Comparison of ENCODE assay signal across 23 cellular contexts in genomic region chr3:54355795-54356194, GRCh38.
"Had no signal": no experiment of that assay in that cellular context is flagged by ENCODE, and none has a peak within 500 bp of the region (broad histone marks: within the 10 kb centered on the region; RNA-seq: fewer than 3 reads in every experiment).

No MANE protein-coding gene starts in this region.

- H3K36me3 Mint-ChIP-seq: activated naive CD4-positive, alpha-beta T cell treated with anti-CD3 and anti-CD28 coated beads, Interleukin-2, amount 50 U/mL, for 24 hours; naive thymus-derived CD8-positive, alpha-beta T cell; stimulated activated naive B cell treated with anti-CD40 and anti-IgM and Interleukin-4, amounts not matched to agents 10 μg/mL and 1 μg/mL and 100 μg/mL, for 72 hours; T-cell; type B pancreatic cell had no signal

- H3K27ac ChIP-seq: body of pancreas, neutrophil, ovary, right lobe of liver, testis, vagina, VCaP had no signal

- FAIRE-seq: small intestine had no signal

- H3K9me3 ChIP-seq: body of pancreas, gastroesophageal sphincter, neutrophil, ovary, right lobe of liver, testis, vagina had no signal

- H3K4me3 Mint-ChIP-seq: activated CD4-positive, alpha-beta T cell treated with anti-CD3 and anti-CD28 coated beads, Interleukin-2, amount 10 ng/mL, durations not matched to agents 7 days and 5 days; activated CD8-positive, alpha-beta T cell treated with anti-CD3 and anti-CD28 coated beads for 36 hours; activated naive CD4-positive, alpha-beta T cell treated with anti-CD3 and anti-CD28 coated beads, Interleukin-2, amount 50 U/mL, for 24 hours; naive thymus-derived CD8-positive, alpha-beta T cell; stimulated activated naive B cell treated with anti-CD40 and anti-IgM and Interleukin-4, amounts not matched to agents 10 μg/mL and 1 μg/mL and 100 μg/mL, for 72 hours; T-cell; T-helper 2 cell treated with Interferon-gamma antibody and Interleukin-4, amounts not matched to agents 5 μg/mL and 100 μg/mL, for 36 hours; type B pancreatic cell had no signal

- H3K36me3 ChIP-seq: gastroesophageal sphincter, neutrophil, ovary, right lobe of liver, vagina had no signal

- H3K4me3 ChIP-seq: body of pancreas, gastroesophageal sphincter, ovary, right lobe of liver, testis, vagina had no signal

- H3K27me3 ChIP-seq: body of pancreas, gastroesophageal sphincter, neutrophil, ovary, right lobe of liver, testis, vagina had no signal

- H3K4me1 Mint-ChIP-seq: activated CD4-positive, alpha-beta T cell treated with anti-CD3 and anti-CD28 coated beads, Interleukin-2, amount 10 ng/mL, durations not matched to agents 7 days and 5 days; activated naive CD4-positive, alpha-beta T cell treated with anti-CD3 and anti-CD28 coated beads, Interleukin-2, amount 50 U/mL, for 24 hours; naive thymus-derived CD8-positive, alpha-beta T cell; stimulated activated naive B cell treated with anti-CD40 and anti-IgM and Interleukin-4, amounts not matched to agents 10 μg/mL and 1 μg/mL and 100 μg/mL, for 72 hours; T-cell had no signal

- DNase-seq: activated CD4-positive, alpha-beta T cell treated with anti-CD3 and anti-CD28 coated beads, Interleukin-2, amount 10 ng/mL, durations not matched to agents 7 days and 5 days; activated CD8-positive, alpha-beta T cell treated with anti-CD3 and anti-CD28 coated beads for 36 hours; activated gamma-delta T cell treated with Interleukin-2 at 50 U/mL for 16 hours; effector CD4-positive, alpha-beta T cell; erythroblast; left colon; naive thymus-derived CD8-positive, alpha-beta T cell; small intestine; stimulated activated CD8-positive, alpha-beta memory T cell treated with anti-CD3 and anti-CD28 coated beads, Interleukin-4, amount 100 ng/mL, for 48 hours; stimulated activated naive B cell treated with anti-CD40 and anti-IgM and Interleukin-4, amounts not matched to agents 10 μg/mL and 1 μg/mL and 100 μg/mL, for 72 hours; T-cell had no signal

- H3K27me3 Mint-ChIP-seq: activated CD4-positive, alpha-beta T cell treated with anti-CD3 and anti-CD28 coated beads, Interleukin-2, amount 10 ng/mL, durations not matched to agents 7 days and 5 days; activated CD8-positive, alpha-beta T cell treated with anti-CD3 and anti-CD28 coated beads for 36 hours; activated naive CD4-positive, alpha-beta T cell treated with anti-CD3 and anti-CD28 coated beads, Interleukin-2, amount 50 U/mL, for 24 hours; stimulated activated naive B cell treated with anti-CD40 and anti-IgM and Interleukin-4, amounts not matched to agents 10 μg/mL and 1 μg/mL and 100 μg/mL, for 72 hours; type B pancreatic cell had no signal

- H3K9me3 Mint-ChIP-seq: activated CD4-positive, alpha-beta T cell treated with anti-CD3 and anti-CD28 coated beads, Interleukin-2, amount 10 ng/mL, durations not matched to agents 7 days and 5 days; activated CD8-positive, alpha-beta T cell treated with anti-CD3 and anti-CD28 coated beads for 36 hours; activated naive CD4-positive, alpha-beta T cell treated with anti-CD3 and anti-CD28 coated beads, Interleukin-2, amount 50 U/mL, for 24 hours; stimulated activated naive B cell treated with anti-CD40 and anti-IgM and Interleukin-4, amounts not matched to agents 10 μg/mL and 1 μg/mL and 100 μg/mL, for 72 hours; T-helper 2 cell treated with Interferon-gamma antibody and Interleukin-4, amounts not matched to agents 5 μg/mL and 100 μg/mL, for 36 hours; type B pancreatic cell had no signal

- ATAC-seq: activated CD4-positive, CD25-positive, alpha-beta regulatory T cell treated with anti-CD3 and anti-CD28 coated beads, Interleukin-2, amount 50 U/mL, for 24 hours; activated CD8-positive, alpha-beta T cell treated with anti-CD3 and anti-CD28 coated beads for 36 hours; left colon; naive thymus-derived CD8-positive, alpha-beta T cell; stimulated activated naive B cell treated with anti-CD40 and anti-IgM and Interleukin-4, amounts not matched to agents 10 μg/mL and 1 μg/mL and 100 μg/mL, for 72 hours; T-cell had no signal

- H3K27ac Mint-ChIP-seq: activated CD4-positive, alpha-beta T cell treated with anti-CD3 and anti-CD28 coated beads, Interleukin-2, amount 10 ng/mL, durations not matched to agents 7 days and 5 days; activated CD8-positive, alpha-beta T cell treated with anti-CD3 and anti-CD28 coated beads for 36 hours; activated naive CD4-positive, alpha-beta T cell treated with anti-CD3 and anti-CD28 coated beads, Interleukin-2, amount 50 U/mL, for 24 hours; stimulated activated naive B cell treated with anti-CD40 and anti-IgM and Interleukin-4, amounts not matched to agents 10 μg/mL and 1 μg/mL and 100 μg/mL, for 72 hours; T-cell; T-helper 2 cell treated with Interferon-gamma antibody and Interleukin-4, amounts not matched to agents 5 μg/mL and 100 μg/mL, for 36 hours; type B pancreatic cell had no signal
